Comparison of ENCODE assay signal across 13 cellular contexts in genomic region chr9:79264511-79265448, GRCh38.
DNase-seq lines count a peak whose midpoint lies in the region; ATAC-seq and TF ChIP-seq lines count a peak whose summit lies in the region.
"Had no signal": no experiment of that assay in that cellular context is flagged by ENCODE, and none has a peak within 500 bp of the region (broad histone marks: within the 10 kb centered on the region; RNA-seq: fewer than 3 reads in every experiment).

No MANE protein-coding gene starts in this region.

- TF ChIP-seq CTCF in brain (conservative IDR thresholded peaks at IDR 0.05): no peak

- no peaks in the 10 kb centered on the region for H3K27me3 ChIP-seq in GM23248 (replicated peaks; ENCODE audit: insufficient read depth)
- H3K27me3 ChIP-seq: dorsolateral prefrontal cortex, SJSA1 had no signal

- H3K36me3 Mint-ChIP-seq in brain: no peaks in the 10 kb centered on the region
- no peaks in the 10 kb centered on the region for H3K36me3 Mint-ChIP-seq in stimulated activated memory B cell treated with anti-CD40 and anti-IgM and Interleukin-4, amounts not matched to agents 10 μg/mL and 1 μg/mL and 100 μg/mL, for 72 hours

- DNase-seq in GM23248: peak; percentile 55
- peak; percentile 96 for DNase-seq in NCI-H2081 treated with DMSO at 0.1 percent for 48 hours (lab: John Stamatoyannopoulos, UW)
- no peak for DNase-seq in left colon
- DNase-seq in DMS79 (lab: John Stamatoyannopoulos, UW): no peak
- DNase-seq: activated CD4-positive, CD25-positive, alpha-beta regulatory T cell; activated T-cell treated with anti-CD3 and anti-CD28 coated beads for 4 hours; stimulated activated CD4-positive, alpha-beta T cell treated with anti-CD3 and anti-CD28 coated beads, Interleukin-4, amount 100 ng/mL, for 4 hours had no signal

- H3K4me3 Mint-ChIP-seq in brain: no peak overlapping the region
- no peak overlapping the region for H3K4me3 Mint-ChIP-seq in stimulated activated memory B cell treated with anti-CD40 and anti-IgM and Interleukin-4, amounts not matched to agents 10 μg/mL and 1 μg/mL and 100 μg/mL, for 72 hours

- peak overlapping the region; percentile 30 for H3K4me3 ChIP-seq in GM23248
- H3K4me3 ChIP-seq: dorsolateral prefrontal cortex, SJSA1 had no signal

- peak overlapping the region; percentile 41 for H3K4me2 ChIP-seq in GM23248 (ENCODE audit: unreplicated experiment)

- peaks cover 24% of the 10 kb centered on the region for H3K4me1 Mint-ChIP-seq in brain
- no peaks in the 10 kb centered on the region for H3K4me1 Mint-ChIP-seq in stimulated activated memory B cell treated with anti-CD40 and anti-IgM and Interleukin-4, amounts not matched to agents 10 μg/mL and 1 μg/mL and 100 μg/mL, for 72 hours

- no peak overlapping the region for H3K9ac ChIP-seq in GM23248

- H3K9me3 ChIP-seq in GM23248 (ENCODE audit: low read depth): no peaks in the 10 kb centered on the region
- H3K9me3 ChIP-seq: SJSA1 had no signal

- in situ Hi-C loops in GM23248 (cut with MboI): no loop called here

- no peaks in the 10 kb centered on the region for H3F3A ChIP-seq in GM23248 (ENCODE audit: insufficient read depth)

- ATAC-seq in stimulated activated memory B cell treated with anti-CD40 and anti-IgM and Interleukin-4, amounts not matched to agents 10 μg/mL and 1 μg/mL and 100 μg/mL, for 72 hours: peak; percentile 21
- ATAC-seq in GM21619 (IDR thresholded peaks at IDR 0.05; ENCODE audit: unreplicated experiment): no peak
- ATAC-seq in left colon: no peak

- no peaks in the 10 kb centered on the region for H3K36me3 ChIP-seq in GM23248 (ENCODE audit: low read depth)
- H3K36me3 ChIP-seq: SJSA1 had no signal

- 18 to 22% methylated on average over 11 of the region's 11 CpGs for WGBS in GM23248 (ENCODE audit: low coverage in 1 of 2, low lambda C conversion rate in 2 of 2, missing lambda C conversion rate in 2 of 2), 2 experiments

- H3K9me2 ChIP-seq in GM23248 (ENCODE audit: insufficient read depth): no peaks in the 10 kb centered on the region

- H3K79me2 ChIP-seq in GM23248 (ENCODE audit: insufficient read depth): no peaks in the 10 kb centered on the region

- intact Hi-C loops in left colon (cut with DNase I, micrococcal nuclease): no loop called here

- H4K20me1 ChIP-seq in GM23248 (ENCODE audit: insufficient read depth): no peaks in the 10 kb centered on the region

- H3K27me3 Mint-ChIP-seq in brain: peaks cover 60% of the 10 kb centered on the region
- H3K27me3 Mint-ChIP-seq in stimulated activated memory B cell treated with anti-CD40 and anti-IgM and Interleukin-4, amounts not matched to agents 10 μg/mL and 1 μg/mL and 100 μg/mL, for 72 hours: no peaks in the 10 kb centered on the region

- H2AFZ ChIP-seq in GM23248: peak overlapping the region; percentile 62

- H3K4me1 ChIP-seq in GM23248 (ENCODE audit: insufficient read depth): peaks cover 17% of the 10 kb centered on the region
- H3K4me1 ChIP-seq: SJSA1 had no signal

- no peak overlapping the region for H3K27ac ChIP-seq in GM23248
- H3K27ac ChIP-seq: SJSA1 had no signal

- H3K27ac Mint-ChIP-seq in brain: peak overlapping the region in 3 of 5 experiments; percentile 28 to 63 (median 48)
- no peak overlapping the region for H3K27ac Mint-ChIP-seq in stimulated activated memory B cell treated with anti-CD40 and anti-IgM and Interleukin-4, amounts not matched to agents 10 μg/mL and 1 μg/mL and 100 μg/mL, for 72 hours
- H3K27ac Mint-ChIP-seq: progenitor cell of endocrine pancreas had no signal

- peaks cover 3 to 17% (median 12%) of the 10 kb centered on the region in 5 experiments for H3K9me3 Mint-ChIP-seq in brain
- peaks cover 6% of the 10 kb centered on the region for H3K9me3 Mint-ChIP-seq in stimulated activated memory B cell treated with anti-CD40 and anti-IgM and Interleukin-4, amounts not matched to agents 10 μg/mL and 1 μg/mL and 100 μg/mL, for 72 hours

Comparison
In these comparisons a context has a peak if more than half of its experiments do, and no peak if none do; other contexts are left out.
1. DNase-seq: peak in GM23248 (single experiment) and NCI-H2081 treated with DMSO at 0.1 percent for 48 hours (single experiment); none in left colon (0 of 2) and DMS79 (single experiment).